27 cellular contexts compared by ENCODE assay signal in genomic region chr1:21863981-21864380, GRCh38. TPM values are rescaled to one million over a fixed set of nuclear protein-coding genes. Genes with fewer than 3 reads are reported as not detected.
DNase-seq lines count a peak whose midpoint lies in the region; ATAC-seq, FAIRE-seq and TF ChIP-seq lines count a peak whose summit lies in the region.
"Had no signal": no experiment of that assay in that cellular context is flagged by ENCODE, and none has a peak within 500 bp of the region (broad histone marks: within the 10 kb centered on the region; RNA-seq: fewer than 3 reads in every experiment).

No MANE protein-coding gene starts in this region.

- no peak overlapping the region for H3K4me2 ChIP-seq in endothelial cell of umbilical vein (ENCODE audit: insufficient read depth, low read length)

- DNase-seq in left ventricle myocardium superior (no peak), cardiac septum (ENCODE audit: low spot score) (no peak), endothelial cell of umbilical vein (ENCODE audit: low read depth, low spot score) (no peak), progenitor cell of endocrine pancreas (ENCODE audit: low spot score, unreplicated experiment) (no peak), NCI-H128 (lab: John Stamatoyannopoulos, UW; ENCODE audit: unreplicated experiment) (no peak), left lobe of liver (ENCODE audit: low spot score) (no peak)
- DNase-seq: DMS53; GF-D8; H7; Karpas-422; MV-4-11; NCI-H1105 treated with DMSO at 0.1 percent for 48 hours; NCI-H1694; NCI-H2081; NCI-H2171; NCI-H345; NCI-H524; NCI-H774; NK-92 treated with Interleukin-12 subunit alpha and Interleukin-12 subunit beta, amount 100 ng/mL, for 24 hours; SJCRH30 had no signal

- H3K27me3 Mint-ChIP-seq in progenitor cell of endocrine pancreas: no peaks in the 10 kb centered on the region

- H3K4me3 ChIP-seq in endothelial cell of umbilical vein (replicated peaks in 1 of 3; ENCODE audit: insufficient read depth in 1 of 3, low read depth in 1 of 3, low read length in 3 of 3): no peak overlapping the region
- H3K4me3 ChIP-seq: SJCRH30 had no signal

- POLR2A ChIA-PET in endothelial cell of umbilical vein (lab: Charles Lee): no interaction called here

- no peak overlapping the region for H3K27ac ChIP-seq in endothelial cell of umbilical vein (ENCODE audit: insufficient read depth, low read depth, low read length)
- H3K27ac ChIP-seq: C4-2B, RWPE1, SJCRH30 had no signal

- TF ChIP-seq CTCF in endothelial cell of umbilical vein (IDR thresholded peaks at IDR 0.05; ENCODE audit: extremely low read depth in 1 of 2, insufficient read depth in 1 of 2, low read depth in 1 of 2, low read length in 2 of 2): no peak
- TF ChIP-seq CTCF in progenitor cell of endocrine pancreas (IDR thresholded peaks at IDR 0.05; ENCODE audit: unreplicated experiment): no peak

- no peak overlapping the region for H2AFZ ChIP-seq in endothelial cell of umbilical vein (ENCODE audit: low read depth, low read length)

- H3K36me3 Mint-ChIP-seq in progenitor cell of endocrine pancreas (ENCODE audit: insufficient read depth): peaks cover 34% of the 10 kb centered on the region

- peaks cover 9% of the 10 kb centered on the region for H3K4me1 Mint-ChIP-seq in progenitor cell of endocrine pancreas (ENCODE audit: low read depth)

- H3K4me1 ChIP-seq in endothelial cell of umbilical vein (ENCODE audit: control insufficient read depth, extremely low read depth, insufficient read depth, low read length): peaks cover 13% of the 10 kb centered on the region

- H3K4me3 Mint-ChIP-seq in progenitor cell of endocrine pancreas (ENCODE audit: low read depth): no peak overlapping the region

- H3K27ac Mint-ChIP-seq in progenitor cell of endocrine pancreas: peak overlapping the region; percentile 74

- BruUV-seq in endothelial cell of umbilical vein (replicated peaks; lab: Mats Ljungman, UMichigan): no TSS peak

- no peaks in the 10 kb centered on the region for H3K27me3 ChIP-seq in endothelial cell of umbilical vein (ENCODE audit: control insufficient read depth in 2 of 2, insufficient read depth in 2 of 2, low read length in 2 of 2)
- H3K27me3 ChIP-seq: SJCRH30 had no signal

- FAIRE-seq in endothelial cell of umbilical vein (lab: Jason Lieb, UNC): peak; percentile 21
- FAIRE-seq: A204.1, D721Med, GM19239 had no signal

- TF ChIP-seq POLR2A in endothelial cell of umbilical vein (IDR thresholded peaks at IDR 0.05; ENCODE audit: low read depth, low read length): no peak

- H3K9me3 Mint-ChIP-seq in progenitor cell of endocrine pancreas (ENCODE audit: low read depth): no peaks in the 10 kb centered on the region

- intact Hi-C loops in left ventricle myocardium superior (cut with micrococcal nuclease) (no loop called here), cardiac septum (cut with DNase I) (no loop called here), endothelial cell of umbilical vein (cut with micrococcal nuclease) (no loop called here)

- peaks cover 50% of the 10 kb centered on the region for H3K79me2 ChIP-seq in endothelial cell of umbilical vein (ENCODE audit: control insufficient read depth, insufficient read depth, low read length)

- CTCF ChIA-PET in endothelial cell of umbilical vein (lab: Charles Lee): no interaction called here

- H3K9me3 ChIP-seq in endothelial cell of umbilical vein (replicated peaks; ENCODE audit: control insufficient read depth, insufficient read depth, low read length): no peaks in the 10 kb centered on the region
- H3K9me3 ChIP-seq: SJCRH30 had no signal

- no peak overlapping the region for H3K9ac ChIP-seq in endothelial cell of umbilical vein (replicated peaks; ENCODE audit: extremely low read depth, insufficient read depth, low read length)

- peaks cover 3% of the 10 kb centered on the region for H4K20me1 ChIP-seq in endothelial cell of umbilical vein (replicated peaks; ENCODE audit: control insufficient read depth, extremely low read depth, insufficient read depth, low read length)

- ATAC-seq in left ventricle myocardium superior: peak; percentile 12
- ATAC-seq in GM18868 (IDR thresholded peaks at IDR 0.05; ENCODE audit: unreplicated experiment): no peak
- ATAC-seq in left lobe of liver: no peak

- dilution Hi-C loops in endothelial cell of umbilical vein (cut with MboI; ENCODE audit: extremely low pct_ligation_motif_present, low sequenced_read_pairs): no loop called here

- H3K36me3 ChIP-seq in endothelial cell of umbilical vein (ENCODE audit: control insufficient read depth in 2 of 2, extremely low read depth in 1 of 2, insufficient read depth in 2 of 2, low read length in 2 of 2): peaks cover 60 to 78% of the 10 kb centered on the region in 2 experiments

- H3K9me1 ChIP-seq in endothelial cell of umbilical vein (replicated peaks; ENCODE audit: control insufficient read depth, extremely low read depth, insufficient read depth, low read length): no peaks in the 10 kb centered on the region

TF ChIP-seq in endothelial cell of umbilical vein, 7 proteins besides CTCF, POLR2A, EP300 and RAD21:
- TF ChIP-seq MYC (IDR thresholded peaks at IDR 0.05; ENCODE audit: low read depth, low read length): no peak
- TF ChIP-seq JUN (IDR thresholded peaks at IDR 0.05; ENCODE audit: borderline replicate concordance, insufficient read depth, insufficient read length, low read depth): no peak
- TF ChIP-seq MAX (IDR thresholded peaks at IDR 0.05; ENCODE audit: insufficient read depth, insufficient read length): no peak
- TF ChIP-seq EZH2 (IDR thresholded peaks at IDR 0.05; ENCODE audit: borderline replicate concordance, low read depth, low read length, severe bottlenecking): no peak
- TF ChIP-seq GATA2 (IDR thresholded peaks at IDR 0.05; ENCODE audit: insufficient read depth, insufficient read length, low read depth, low read length): no peak
- no peak for TF ChIP-seq POLR2AphosphoS5 (IDR thresholded peaks at IDR 0.05; ENCODE audit: insufficient read depth, low read depth, low read length)
- no peak for TF ChIP-seq FOS (IDR thresholded peaks at IDR 0.05; ENCODE audit: borderline replicate concordance, insufficient read depth, low read length)

RNA-seq across cellular contexts. Expression of gene LDLRAD2, which starts 51.9 kb away (rescaled TPM):
- 0.20 TPM for total RNA-seq in left ventricle myocardium superior
- 0.05 TPM for total RNA-seq in cardiac septum
- 0.42 and 0.44 TPM in 2 replicates for total RNA-seq in endothelial cell of umbilical vein
- not detected in 2 replicates for polyA plus RNA-seq in endothelial cell of umbilical vein
- 0.01 and 0.04 TPM in 2 replicates for polyA plus RNA-seq in endothelial cell of umbilical vein (2011; cell fraction: cytosol; rRNA removed)
- 0.05 and 0.17 TPM in 2 replicates for polyA plus RNA-seq in endothelial cell of umbilical vein (2011; cell fraction: nucleus; rRNA removed)
- polyA plus RNA-seq in endothelial cell of umbilical vein (2012): 141 and 334 TPM in 2 replicates
- not detected in 2 replicates for polyA minus RNA-seq in endothelial cell of umbilical vein
- polyA minus RNA-seq in endothelial cell of umbilical vein (2011; cell fraction: cytosol; rRNA and poly(A)+ RNA removed): not detected
- not detected in 2 replicates for polyA minus RNA-seq in endothelial cell of umbilical vein (2011; cell fraction: nucleus; rRNA and poly(A)+ RNA removed)
- total RNA-seq in progenitor cell of endocrine pancreas: 0.55 and 0.77 TPM in 2 replicates
- total RNA-seq in left lobe of liver: not detected
- total RNA-seq: M059J had no signal
